Comparison of ENCODE assay signal across 8 cellular contexts in the genomic region with DNA sequence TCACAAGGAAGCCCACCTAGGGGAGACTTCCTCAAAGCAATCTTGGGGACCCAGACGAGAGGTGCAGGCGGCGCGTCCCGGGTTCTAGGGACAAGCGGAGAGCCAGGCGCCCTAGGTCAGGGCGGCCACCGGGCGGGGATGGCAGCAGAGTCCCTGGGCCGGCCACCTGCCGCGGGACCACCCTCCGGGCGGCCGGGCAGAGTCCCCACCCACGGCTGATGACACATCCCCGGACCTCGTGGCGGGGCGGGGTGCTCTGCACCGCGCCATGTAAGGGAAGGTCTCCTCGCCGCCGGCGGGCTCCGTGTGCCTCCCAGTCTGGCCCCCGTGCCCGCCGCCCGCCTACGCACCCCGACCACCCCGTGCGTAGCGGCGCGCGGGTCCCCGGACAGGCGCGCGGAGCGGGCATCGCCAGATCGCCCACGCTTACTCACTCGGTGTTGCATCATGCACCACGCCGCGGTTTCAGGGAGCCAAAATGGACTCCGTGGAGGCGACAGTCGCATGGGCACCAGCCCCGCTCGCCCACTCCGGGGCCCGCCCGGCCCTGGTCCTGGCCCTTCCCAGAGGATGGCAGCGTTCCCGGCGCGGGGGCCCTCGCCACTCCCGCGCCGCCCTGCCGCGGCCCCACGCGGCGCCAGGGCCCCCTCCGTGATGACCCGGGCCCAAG. TPM values are rescaled to one million over a fixed set of nuclear protein-coding genes. Genes with fewer than 3 reads are reported as not detected.
DNase-seq lines count a peak whose midpoint lies in the region; ATAC-seq and TF ChIP-seq lines count a peak whose summit lies in the region.

No MANE protein-coding gene starts in this region.

- peak overlapping the region; percentile 86 for H3K9ac ChIP-seq in NT2/D1 (ENCODE audit: insufficient read length, low read depth)

- TF ChIP-seq EP300 in esophagus muscularis mucosa (IDR thresholded peaks at IDR 0.05) = no peak

- H3K36me3 Mint-ChIP-seq in activated T-cell treated with anti-CD3 and anti-CD28 coated beads, Interleukin-2, amount 50 U/mL, for 4 hours (ENCODE audit: insufficient read depth) = peaks cover 22% of the 10 kb centered on the region
- H3K36me3 Mint-ChIP-seq in natural killer cell treated with Interleukin-12 subunit alpha and Interleukin-12 subunit beta and Interleukin-15 and Interleukin-18, amount 100 ng/mL, for 72 hours = no peaks in the 10 kb centered on the region
- peaks cover 42% of the 10 kb centered on the region for H3K36me3 Mint-ChIP-seq in stimulated activated naive CD8-positive, alpha-beta T cell treated with anti-CD3 and anti-CD28 coated beads, Interleukin-15, Interleukin-2, amounts not matched to agents 100 ng/mL and 50 ng/mL, for 24 hours (ENCODE audit: low read depth)

- 0% methylated on average over 2 of the region's 75 CpGs for WGBS in esophagus muscularis mucosa

- TF ChIP-seq CTCF in 22Rv1 (IDR thresholded peaks at IDR 0.05) (no peak), esophagus muscularis mucosa (IDR thresholded peaks at IDR 0.05) (no peak)

- no peak for DNase-seq in NT2/D1 (ENCODE audit: low read depth, low spot score)
- DNase-seq in activated T-cell treated with anti-CD3 and anti-CD28 coated beads, Interleukin-2, amount 50 U/mL, for 4 hours = peak; percentile 69
- DNase-seq in esophagus muscularis mucosa (ENCODE audit: extremely low spot score) = peak; percentile 93
- DNase-seq in natural killer cell treated with Interleukin-12 subunit alpha and Interleukin-12 subunit beta and Interleukin-15 and Interleukin-18, amount 100 ng/mL, for 72 hours (ENCODE audit: low spot score) = peak; percentile 86

- ATAC-seq in GM18508 (IDR thresholded peaks at IDR 0.05; ENCODE audit: insufficient read depth, unreplicated experiment) = peak; percentile 22
- ATAC-seq in HG02938 (IDR thresholded peaks at IDR 0.05; ENCODE audit: unreplicated experiment) = peak; percentile 40
- ATAC-seq in activated T-cell treated with anti-CD3 and anti-CD28 coated beads, Interleukin-2, amount 50 U/mL, for 4 hours = peak; percentile 53 to 55
- ATAC-seq in natural killer cell treated with Interleukin-12 subunit alpha and Interleukin-12 subunit beta and Interleukin-15 and Interleukin-18, amount 100 ng/mL, for 72 hours = peak; percentile 64 to 78

- H3K36me3 ChIP-seq in NT2/D1 (ENCODE audit: insufficient read depth, insufficient read length, low read length) = peaks cover 7% of the 10 kb centered on the region
- no peaks in the 10 kb centered on the region for H3K36me3 ChIP-seq in esophagus muscularis mucosa

- no peaks in the 10 kb centered on the region for H3K9me3 ChIP-seq in NT2/D1 (ENCODE audit: insufficient read depth, low read length)
- H3K9me3 ChIP-seq in esophagus muscularis mucosa = no peaks in the 10 kb centered on the region

- H3K4me3 ChIP-seq in NT2/D1 (ENCODE audit: insufficient read length, low read depth) (peak overlapping the region; percentile 84), esophagus muscularis mucosa (peak overlapping the region; percentile 91 to 99 (median 95))

- TF ChIP-seq POLR2A in esophagus muscularis mucosa (IDR thresholded peaks at IDR 0.05; ENCODE audit: low read depth) = no peak

- H3K4me1 Mint-ChIP-seq in activated T-cell treated with anti-CD3 and anti-CD28 coated beads, Interleukin-2, amount 50 U/mL, for 4 hours (ENCODE audit: low read depth) = peaks cover 48% of the 10 kb centered on the region
- H3K4me1 Mint-ChIP-seq in natural killer cell treated with Interleukin-12 subunit alpha and Interleukin-12 subunit beta and Interleukin-15 and Interleukin-18, amount 100 ng/mL, for 72 hours (ENCODE audit: low read depth in 2 of 2) = peaks cover 22 to 33% of the 10 kb centered on the region in 2 donors
- peaks cover 52% of the 10 kb centered on the region for H3K4me1 Mint-ChIP-seq in stimulated activated naive CD8-positive, alpha-beta T cell treated with anti-CD3 and anti-CD28 coated beads, Interleukin-15, Interleukin-2, amounts not matched to agents 100 ng/mL and 50 ng/mL, for 24 hours (ENCODE audit: low read depth)

- H3K4me3 Mint-ChIP-seq in activated T-cell treated with anti-CD3 and anti-CD28 coated beads, Interleukin-2, amount 50 U/mL, for 4 hours = peak overlapping the region; percentile 93
- peak overlapping the region; percentile 88 for H3K4me3 Mint-ChIP-seq in natural killer cell treated with Interleukin-12 subunit alpha and Interleukin-12 subunit beta and Interleukin-15 and Interleukin-18, amount 100 ng/mL, for 72 hours
- peak overlapping the region; percentile 95 for H3K4me3 Mint-ChIP-seq in stimulated activated naive CD8-positive, alpha-beta T cell treated with anti-CD3 and anti-CD28 coated beads, Interleukin-15, Interleukin-2, amounts not matched to agents 100 ng/mL and 50 ng/mL, for 24 hours

- H3K27ac ChIP-seq in 22Rv1 = peak overlapping the region; percentile 84
- peak overlapping the region; percentile 94 to 98 (median 96) for H3K27ac ChIP-seq in esophagus muscularis mucosa (replicated peaks in 1 of 4)

- no peaks in the 10 kb centered on the region for H3K27me3 Mint-ChIP-seq in activated T-cell treated with anti-CD3 and anti-CD28 coated beads, Interleukin-2, amount 50 U/mL, for 4 hours (ENCODE audit: low read depth)
- H3K27me3 Mint-ChIP-seq in natural killer cell treated with Interleukin-12 subunit alpha and Interleukin-12 subunit beta and Interleukin-15 and Interleukin-18, amount 100 ng/mL, for 72 hours = no peaks in the 10 kb centered on the region
- H3K27me3 Mint-ChIP-seq in stimulated activated naive CD8-positive, alpha-beta T cell treated with anti-CD3 and anti-CD28 coated beads, Interleukin-15, Interleukin-2, amounts not matched to agents 100 ng/mL and 50 ng/mL, for 24 hours = no peaks in the 10 kb centered on the region

- H3K4me1 ChIP-seq in NT2/D1 (ENCODE audit: insufficient read depth, insufficient read length) (peaks cover 3% of the 10 kb centered on the region), esophagus muscularis mucosa (peaks cover under 1 to 48% (median 37%) of the 10 kb centered on the region in 4 donors)

- peak overlapping the region; percentile 78 to 79 for H3K27ac Mint-ChIP-seq in natural killer cell treated with Interleukin-12 subunit alpha and Interleukin-12 subunit beta and Interleukin-15 and Interleukin-18, amount 100 ng/mL, for 72 hours
- H3K27ac Mint-ChIP-seq in stimulated activated naive CD8-positive, alpha-beta T cell treated with anti-CD3 and anti-CD28 coated beads, Interleukin-15, Interleukin-2, amounts not matched to agents 100 ng/mL and 50 ng/mL, for 24 hours = peak overlapping the region; percentile 98

- intact Hi-C loops in esophagus muscularis mucosa (cut with DNase I) = loop anchor here (5.0 to 10.0 kb wide), 3 partner anchors 83 to 520 kb away; partner anchors contain the start of gene UBL3

- peaks cover 14% of the 10 kb centered on the region for H3K27me3 ChIP-seq in NT2/D1 (ENCODE audit: insufficient read depth, insufficient read length)
- peaks cover 0 to 6% (median 0%) of the 10 kb centered on the region in 4 donors for H3K27me3 ChIP-seq in esophagus muscularis mucosa

- H3K9me3 Mint-ChIP-seq in activated T-cell treated with anti-CD3 and anti-CD28 coated beads, Interleukin-2, amount 50 U/mL, for 4 hours = no peaks in the 10 kb centered on the region
- no peaks in the 10 kb centered on the region for H3K9me3 Mint-ChIP-seq in natural killer cell treated with Interleukin-12 subunit alpha and Interleukin-12 subunit beta and Interleukin-15 and Interleukin-18, amount 100 ng/mL, for 72 hours
- H3K9me3 Mint-ChIP-seq in stimulated activated naive CD8-positive, alpha-beta T cell treated with anti-CD3 and anti-CD28 coated beads, Interleukin-15, Interleukin-2, amounts not matched to agents 100 ng/mL and 50 ng/mL, for 24 hours = no peaks in the 10 kb centered on the region

RNA-seq across cellular contexts. Expression of gene SLC7A1, which starts 0.6 kb away (rescaled TPM):
- total RNA-seq in activated T-cell treated with anti-CD3 and anti-CD28 coated beads, Interleukin-2, amount 50 U/mL, for 4 hours = 100 to 1,000 TPM; 173 to 216 (median 180) TPM
- 10 to 100 TPM; 15.0 to 28.8 (median 21.6) TPM for total RNA-seq in esophagus muscularis mucosa
- total RNA-seq in natural killer cell treated with Interleukin-12 subunit alpha and Interleukin-12 subunit beta and Interleukin-15 and Interleukin-18, amount 100 ng/mL, for 72 hours = 100 to 1,000 TPM in 1 of 2 donors, 10 to 100 TPM in 1; 80.2 to 152 TPM
